ENCODE assay signal across 8 cellular contexts in genomic region chr5:79133121-79133656, GRCh38. TPM values are rescaled to one million over a fixed set of nuclear protein-coding genes. Genes with fewer than 3 reads are reported as not detected.
DNase-seq lines count a peak whose midpoint lies in the region; ATAC-seq and TF ChIP-seq lines count a peak whose summit lies in the region.

No MANE protein-coding gene starts in this region.

- H3K4ac ChIP-seq in H9 (ENCODE audit: low read depth, low read length), result no peak overlapping the region

- no peak overlapping the region for H2AK5ac ChIP-seq in H9 (ENCODE audit: insufficient read length, low read length)

- peak; percentile 40 for TF ChIP-seq CTCF in AG04450 (IDR thresholded peaks at IDR 0.05; ENCODE audit: low read depth, low read length)
- TF ChIP-seq CTCF in H9 (conservative IDR thresholded peaks at IDR 0.05), result peak; percentile 63; the same call in 2 of the 3 replicates
- peak; percentile 52 for TF ChIP-seq CTCF in OCI-LY3 (IDR thresholded peaks at IDR 0.05; ENCODE audit: low read depth, low read length)
- peak; percentile 20 to 21 for TF ChIP-seq CTCF in suprapubic skin (IDR thresholded peaks at IDR 0.05)

- intact Hi-C loops in left colon (cut with DNase I, micrococcal nuclease), result loop anchor here in 1 of 2 donors (2.0 to 5.0 kb wide), 2 partner anchors 108 to 329 kb away; no protein-coding TSS in a partner anchor

- no peak overlapping the region for H3K18ac ChIP-seq in H9 (ENCODE audit: insufficient read length, low read depth, low read length)

- H2BK12ac ChIP-seq in H9 (ENCODE audit: insufficient read length, low read depth, low read length), result no peak overlapping the region

- H3K27me3 Mint-ChIP-seq in H9 (ENCODE audit: low read depth), result no peaks in the 10 kb centered on the region; the same call in 1 of the 2 replicates
- H3K27me3 Mint-ChIP-seq in central memory CD8-positive, alpha-beta T cell, result peaks cover 16% of the 10 kb centered on the region

- no peak overlapping the region for H2BK120ac ChIP-seq in H9 (ENCODE audit: low read depth, low read length, poor library complexity, severe bottlenecking)

- no peaks in the 10 kb centered on the region for H3K9me3 Mint-ChIP-seq in H9
- H3K9me3 Mint-ChIP-seq in central memory CD8-positive, alpha-beta T cell, result no peaks in the 10 kb centered on the region

- H4K5ac ChIP-seq in H9 (ENCODE audit: insufficient read length, low read depth, low read length), result no peak overlapping the region

- no peaks in the 10 kb centered on the region for H3K23me2 ChIP-seq in H9 (ENCODE audit: insufficient read length, low read depth, low read length, poor library complexity, severe bottlenecking)

- no peaks in the 10 kb centered on the region for H3K9me3 ChIP-seq in AG04450 (ENCODE audit: control insufficient read depth, insufficient read depth, low read length)
- no peaks in the 10 kb centered on the region for H3K9me3 ChIP-seq in H9 (ENCODE audit: control insufficient read depth, low read depth, low read length)
- H3K9me3 ChIP-seq in OCI-LY3 (ENCODE audit: insufficient read depth, low read length), result no peaks in the 10 kb centered on the region
- H3K9me3 ChIP-seq in suprapubic skin, result no peaks in the 10 kb centered on the region

- H3T11ph ChIP-seq in H9 (ENCODE audit: low read length), result no peak overlapping the region

- H3K4me2 ChIP-seq in H9 (ENCODE audit: insufficient read depth, insufficient read length, low read length) (peak overlapping the region; percentile 25), OCI-LY3 (ENCODE audit: low read length) (peak overlapping the region; percentile 81)

- no peak overlapping the region for H3K23ac ChIP-seq in H9 (ENCODE audit: insufficient read length, low read depth, low read length)

- no peak for TF ChIP-seq POLR2A in suprapubic skin (IDR thresholded peaks at IDR 0.05)

- no peak overlapping the region for H4K8ac ChIP-seq in H9 (replicated peaks; ENCODE audit: insufficient read length, low read depth, low read length)

- H2AFZ ChIP-seq in H9 (ENCODE audit: low read length) (no peak overlapping the region), OCI-LY3 (ENCODE audit: low read depth, low read length) (peak overlapping the region; percentile 73)

- no peaks in the 10 kb centered on the region for H3K79me1 ChIP-seq in H9 (ENCODE audit: insufficient read depth, low read depth, low read length, poor library complexity, severe bottlenecking)

- no peak overlapping the region for H3K14ac ChIP-seq in H9 (ENCODE audit: insufficient read depth, low read length)

- DNase-seq in AG04450 (ENCODE audit: low read depth, low spot score) (peak; percentile 23), H9 (no peak), left colon (peak in 1 of 2 donors; percentile 5), suprapubic skin (ENCODE audit: low spot score in 2 of 2) (no peak)
- no peak for DNase-seq in central memory CD8-positive, alpha-beta T cell (ENCODE audit: low spot score in 2 of 2)

- H3K36me3 ChIP-seq in OCI-LY3 (replicated peaks; ENCODE audit: low read depth, low read length) (no peaks in the 10 kb centered on the region), suprapubic skin (no peaks in the 10 kb centered on the region)

- peak overlapping the region in 2 of 3 experiments; percentile 98 to 99; a peak in 3 of 7 replicates for H3K27ac Mint-ChIP-seq in H9
- no peak overlapping the region for H3K27ac Mint-ChIP-seq in central memory CD8-positive, alpha-beta T cell (ENCODE audit: low read depth)

- peaks cover 19 to 24% of the 10 kb centered on the region in 2 experiments for H3K4me1 Mint-ChIP-seq in H9
- peaks cover 10% of the 10 kb centered on the region for H3K4me1 Mint-ChIP-seq in central memory CD8-positive, alpha-beta T cell

- no peak overlapping the region for H2BK15ac ChIP-seq in H9 (ENCODE audit: low read depth, low read length)

- H2BK20ac ChIP-seq in H9 (ENCODE audit: low read depth, low read length, poor library complexity, severe bottlenecking), result no peak overlapping the region

- H3K4me3 Mint-ChIP-seq in H9, result peak overlapping the region; percentile 15 to 76; a peak in 4 of 5 replicates
- H3K4me3 Mint-ChIP-seq in central memory CD8-positive, alpha-beta T cell, result peak overlapping the region; percentile 48

- H3K56ac ChIP-seq in H9 (ENCODE audit: insufficient read length, low read depth, low read length), result no peak overlapping the region

- H3K36me3 Mint-ChIP-seq in H9 (ENCODE audit: insufficient read depth in 1 of 3, low read depth in 3 of 3), result no peaks in the 10 kb centered on the region
- no peaks in the 10 kb centered on the region for H3K36me3 Mint-ChIP-seq in central memory CD8-positive, alpha-beta T cell (ENCODE audit: insufficient read depth)

- H3K4me3 ChIP-seq in AG04450 (ENCODE audit: low read depth, low read length), result peak overlapping the region; percentile 48
- peak overlapping the region; percentile 74 for H3K4me3 ChIP-seq in OCI-LY3 (ENCODE audit: low read length)
- H3K4me3 ChIP-seq in suprapubic skin, result peak overlapping the region; percentile 24

- H3K27ac ChIP-seq in AG04450 (ENCODE audit: low read depth, low read length), result peak overlapping the region; percentile 80
- H3K27ac ChIP-seq in H9 (ENCODE audit: insufficient read length, low read depth, low read length), result no peak overlapping the region
- H3K27ac ChIP-seq in OCI-LY3 (ENCODE audit: low read length), result no peak overlapping the region
- no peak overlapping the region for H3K27ac ChIP-seq in suprapubic skin

- H3K9ac ChIP-seq in H9 (ENCODE audit: extremely low read depth, insufficient read length, low read length), result no peak overlapping the region
- H3K9ac ChIP-seq in OCI-LY3 (ENCODE audit: low read length), result no peak overlapping the region; the same call in 1 of the 2 replicates

- H4K91ac ChIP-seq in H9 (ENCODE audit: insufficient read length, low read depth, low read length), result no peak overlapping the region

- POLR2A ChIA-PET in AG04450 (lab: Yijun Ruan, JAX), result interaction anchor here (0.6 kb wide), 1 partner anchor 392 kb away, joined by 5 read pairs; no protein-coding TSS in a partner anchor

- H3K79me2 ChIP-seq in H9 (ENCODE audit: insufficient read depth, low read length), result no peaks in the 10 kb centered on the region
- no peaks in the 10 kb centered on the region for H3K79me2 ChIP-seq in OCI-LY3 (ENCODE audit: low read length)

- WGBS in H9 (ENCODE audit: extremely low coverage, insufficient read length, low lambda C conversion rate), result no CpG with 5 or more reads among the region's 4 CpGs
- WGBS in suprapubic skin, result 8% methylated on average over 4 of the region's 4 CpGs

- H2BK5ac ChIP-seq in H9 (ENCODE audit: insufficient read length, low read length), result no peak overlapping the region

- no peaks in the 10 kb centered on the region for H4K20me1 ChIP-seq in H9 (ENCODE audit: control insufficient read depth, insufficient read depth, insufficient read length)
- H4K20me1 ChIP-seq in OCI-LY3 (ENCODE audit: insufficient read depth, low read length), result no peaks in the 10 kb centered on the region

- peak; percentile 58 for ATAC-seq in central memory CD8-positive, alpha-beta T cell (replicated peaks; ENCODE audit: extremely low read depth, poor library complexity, severe bottlenecking)
- ATAC-seq in left colon, result peak; percentile 58
- ATAC-seq in HG03354 (IDR thresholded peaks at IDR 0.05; ENCODE audit: poor library complexity, severe bottlenecking, unreplicated experiment), result no peak
- ATAC-seq in HG02678 (IDR thresholded peaks at IDR 0.05; ENCODE audit: unreplicated experiment), result no peak

- TF ChIP-seq EP300 in suprapubic skin (IDR thresholded peaks at IDR 0.05), result no peak

- CTCF ChIA-PET in AG04450 (lab: Charles Lee), result interaction anchor here (0.6 to 10.1 kb wide), 103 partner anchors 10 to 1176 kb away, joined by 3 to 920 read pairs (median 5); partner anchors contain the start of genes ARSB, BHMT2, DMGDH and HOMER1

- no peaks in the 10 kb centered on the region for H3K4me1 ChIP-seq in H9 (ENCODE audit: insufficient read depth, low read length)
- H3K4me1 ChIP-seq in OCI-LY3 (ENCODE audit: low read length), result peaks cover 10% of the 10 kb centered on the region; the same call in 1 of the 2 replicates
- H3K4me1 ChIP-seq in suprapubic skin, result peaks cover 9% of the 10 kb centered on the region

- H3K27me3 ChIP-seq in AG04450 (ENCODE audit: control insufficient read depth, insufficient read depth, low read length) (peaks cover 7% of the 10 kb centered on the region), H9 (ENCODE audit: insufficient read depth, low read length) (no peaks in the 10 kb centered on the region), OCI-LY3 (ENCODE audit: low read depth, low read length) (no peaks in the 10 kb centered on the region), suprapubic skin (no peaks in the 10 kb centered on the region)

RNA-seq across cellular contexts. Expression of gene BHMT, which starts 21.6 kb away (rescaled TPM):
- polyA plus RNA-seq in AG04450 (2011; rRNA removed), result not detected in 2 replicates
- polyA minus RNA-seq in AG04450 (2011; rRNA and poly(A)+ RNA removed), result not detected in 2 replicates
- total RNA-seq in H9 (2021) (0.72 and 1.4 TPM in 2 replicates), left colon (under 1 TPM in 1 of 2 donors, not detected in 1; 0.28 TPM), suprapubic skin (under 1 TPM in 2 of 4 donors, not detected in 2; 0.30 to 0.64 TPM)

Comparison
In these comparisons a context has a peak if more than half of its experiments do, and no peak if none do; other contexts are left out.
1. H3K4me3 ChIP-seq: peak in every context shown above with its lines; median percentile 74 in OCI-LY3; 48 in AG04450; 24 in suprapubic skin.
2. ATAC-seq: peak in central memory CD8-positive, alpha-beta T cell (single experiment) and left colon (single experiment); none in HG03354 (single experiment) and HG02678 (single experiment).
3. Peak in every context shown above with its lines, with median percentiles within 50 percentile points of each other: CTCF ChIP-seq.